13 cellular contexts compared by ENCODE assay signal in the genomic region with DNA sequence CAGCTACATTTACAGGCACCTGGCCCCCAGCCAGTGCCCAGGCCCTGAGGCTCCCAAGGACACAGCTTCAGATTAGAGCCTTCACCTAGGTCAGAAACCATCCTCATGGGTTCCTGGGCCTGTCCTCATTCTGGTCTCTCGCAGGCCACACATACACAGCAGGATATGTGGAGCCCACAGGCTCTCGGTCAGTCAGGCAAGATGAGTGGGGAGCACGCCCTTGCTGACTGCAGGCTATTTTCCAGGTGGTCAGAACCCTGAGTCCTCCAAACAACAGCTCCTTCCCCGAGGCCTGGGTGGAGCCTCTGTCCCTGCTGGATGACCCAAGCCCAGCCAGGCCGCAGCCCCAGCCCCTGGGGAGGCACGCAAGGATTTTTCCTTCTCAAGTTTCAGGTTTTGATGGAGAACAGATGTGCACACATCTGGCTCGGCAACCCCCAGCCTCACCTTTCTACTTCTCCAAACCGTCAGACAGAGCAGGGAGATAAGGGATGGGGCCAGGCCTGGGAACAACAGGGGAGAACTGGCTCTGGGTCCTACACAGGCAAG. TPM values are rescaled to one million over a fixed set of nuclear protein-coding genes. Genes with fewer than 3 reads are reported as not detected.
A peak's percentile ranks its signal among the peaks of the same experiment; 100 is the strongest.
DNase-seq lines count a peak whose midpoint lies in the region; ATAC-seq and TF ChIP-seq lines count a peak whose summit lies in the region.
"Had no signal": no experiment of that assay in that cellular context is flagged by ENCODE, and none has a peak within 500 bp of the region (broad histone marks: within the 10 kb centered on the region; RNA-seq: fewer than 3 reads in every experiment).

No MANE protein-coding gene starts in this region.

- intact Hi-C loops in adrenal gland (cut with DNase I) = no loop called here

- H3K4me1 ChIP-seq in adrenal gland (replicated peaks in 1 of 2) = peaks cover 8 to 16% of the 10 kb centered on the region in 2 donors

- peaks cover 7% of the 10 kb centered on the region for H3K27me3 Mint-ChIP-seq in stimulated activated naive CD8-positive, alpha-beta T cell treated with anti-CD3 and anti-CD28 coated beads, Interleukin-15, amount 100 ng/mL, for 72 hours
- H3K27me3 Mint-ChIP-seq in brain = peaks cover 3% of the 10 kb centered on the region

- no peaks in the 10 kb centered on the region for H3K9me3 ChIP-seq in adrenal gland (replicated peaks in 1 of 3)
- H3K9me3 ChIP-seq: stomach had no signal

- H3K4me1 Mint-ChIP-seq in stimulated activated naive CD8-positive, alpha-beta T cell treated with anti-CD3 and anti-CD28 coated beads, Interleukin-15, amount 100 ng/mL, for 72 hours = peaks cover 33% of the 10 kb centered on the region
- H3K4me1 Mint-ChIP-seq in brain = peaks cover 71% of the 10 kb centered on the region

- no peak for TF ChIP-seq POLR2A in adrenal gland (IDR thresholded peaks at IDR 0.05)

- H3K27ac Mint-ChIP-seq in stimulated activated naive CD8-positive, alpha-beta T cell treated with anti-CD3 and anti-CD28 coated beads, Interleukin-15, amount 100 ng/mL, for 72 hours = peak overlapping the region in 1 of 2 donors; percentile 68
- H3K27ac Mint-ChIP-seq in brain = peak overlapping the region; percentile 69 to 96 (median 80)
- H3K27ac Mint-ChIP-seq: natural killer cell treated with Interleukin-12 subunit alpha and Interleukin-12 subunit beta and Interleukin-15 and Interleukin-18, amount 100 ng/mL, for 72 hours had no signal

- no peaks in the 10 kb centered on the region for H3K36me3 ChIP-seq in adrenal gland (replicated peaks in 1 of 2)
- H3K36me3 ChIP-seq: stomach had no signal

- H3K27me3 ChIP-seq in adrenal gland = no peaks in the 10 kb centered on the region

- no peaks in the 10 kb centered on the region for H3K9me3 Mint-ChIP-seq in stimulated activated naive CD8-positive, alpha-beta T cell treated with anti-CD3 and anti-CD28 coated beads, Interleukin-15, amount 100 ng/mL, for 72 hours
- H3K9me3 Mint-ChIP-seq in brain = no peaks in the 10 kb centered on the region
- H3K9me3 Mint-ChIP-seq: natural killer cell treated with Interleukin-12 subunit alpha and Interleukin-12 subunit beta and Interleukin-15 and Interleukin-18, amount 100 ng/mL, for 72 hours had no signal

- peak overlapping the region in 2 of 5 donors; percentile 44 to 61 for H3K27ac ChIP-seq in adrenal gland
- H3K27ac ChIP-seq: C4-2B had no signal

- TF ChIP-seq CTCF in brain (conservative IDR thresholded peaks at IDR 0.05) (no peak), adrenal gland (IDR thresholded peaks at IDR 0.05) (no peak)

- 72 to 91% (median 82%) methylated on average over 5 to 8 of the region's 8 CpGs for WGBS in adrenal gland, 4 donors

- no peaks in the 10 kb centered on the region for H3K36me3 Mint-ChIP-seq in brain
- H3K36me3 Mint-ChIP-seq: natural killer cell treated with Interleukin-12 subunit alpha and Interleukin-12 subunit beta and Interleukin-15 and Interleukin-18, amount 100 ng/mL, for 72 hours had no signal

- no peak overlapping the region for H3K4me3 Mint-ChIP-seq in stimulated activated naive CD8-positive, alpha-beta T cell treated with anti-CD3 and anti-CD28 coated beads, Interleukin-15, amount 100 ng/mL, for 72 hours
- H3K4me3 Mint-ChIP-seq in brain = peak overlapping the region in 4 of 5 experiments; percentile 30 to 82 (median 76)
- H3K4me3 Mint-ChIP-seq: natural killer cell treated with Interleukin-12 subunit alpha and Interleukin-12 subunit beta and Interleukin-15 and Interleukin-18, amount 100 ng/mL, for 72 hours had no signal

- no peak for DNase-seq in stimulated activated naive CD8-positive, alpha-beta T cell treated with anti-CD3 and anti-CD28 coated beads, Interleukin-15, amount 100 ng/mL, for 72 hours
- DNase-seq in stimulated activated naive CD8-positive, alpha-beta T cell treated with anti-CD3 and anti-CD28 coated beads, Interleukin-15, Interleukin-2, amounts not matched to agents 100 U/mL and 50 U/mL, for 24 hours = no peak
- DNase-seq in left kidney (ENCODE audit: low read depth, low spot score) (peak; percentile 76), adrenal gland (no peak), nucleus accumbens (lab: John Stamatoyannopoulos, UW) (no peak)
- no peak for DNase-seq in activated CD8-positive, alpha-beta memory T cell treated with anti-CD3 and anti-CD28 coated beads, Interleukin-2, amount 50 U/mL, for 4 hours
- DNase-seq: stimulated activated CD4-positive, alpha-beta T cell treated with anti-CD3 and anti-CD28 coated beads, Interleukin-1b, Interleukin-23, amount 100 ng/mL, for 48 hours; stomach had no signal

- peak; percentile 2 for ATAC-seq in stimulated activated naive CD8-positive, alpha-beta T cell treated with anti-CD3 and anti-CD28 coated beads, Interleukin-15, amount 100 ng/mL, for 72 hours
- no peak for ATAC-seq in stimulated activated naive CD8-positive, alpha-beta T cell treated with anti-CD3 and anti-CD28 coated beads, Interleukin-15, Interleukin-2, amounts not matched to agents 100 U/mL and 50 U/mL, for 24 hours
- no peak for ATAC-seq in GM21367 (IDR thresholded peaks at IDR 0.05; ENCODE audit: unreplicated experiment)
- ATAC-seq: natural killer cell treated with Interleukin-12 subunit alpha and Interleukin-12 subunit beta and Interleukin-15 and Interleukin-18, amount 100 ng/mL, for 72 hours had no signal

- no peak overlapping the region for H3K4me3 ChIP-seq in adrenal gland
- H3K4me3 ChIP-seq: stomach had no signal

RNA-seq across cellular contexts. Expression of gene STRA6, which starts 1.6 kb away (rescaled TPM):
- 1.1 TPM for polyA plus RNA-seq in brain (ENCODE audit: insufficient read depth, low read depth, low replicate concordance)
- 1 to 10 TPM in 4 of 8 donors, under 1 TPM in 2, not detected in 2; 0.22 to 4.5 (median 2.2) TPM for total RNA-seq in adrenal gland
- polyA plus RNA-seq in adrenal gland = 10 to 100 TPM in 1 of 3 donors, 1 to 10 TPM in 2; 1.2 to 11.7 (median 9.4) TPM
- total RNA-seq: natural killer cell treated with Interleukin-12 subunit alpha and Interleukin-12 subunit beta and Interleukin-15 and Interleukin-18, amount 100 ng/mL, for 72 hours; OCI-LY7 had no signal

RNA-seq across cellular contexts. Expression of gene ISLR, which starts 27.4 kb away (rescaled TPM):
- polyA plus RNA-seq in brain (ENCODE audit: insufficient read depth, low read depth, low replicate concordance) = 13.7 TPM
- 10 to 100 TPM in 7 of 8 donors, 1 to 10 TPM in 1; 7.9 to 63.4 (median 35.2) TPM for total RNA-seq in adrenal gland
- 10 to 100 TPM in 2 of 3 donors, 1 to 10 TPM in 1; 6.1 to 26.3 (median 19.2) TPM for polyA plus RNA-seq in adrenal gland
- total RNA-seq: natural killer cell treated with Interleukin-12 subunit alpha and Interleukin-12 subunit beta and Interleukin-15 and Interleukin-18, amount 100 ng/mL, for 72 hours; OCI-LY7 had no signal

RNA-seq across cellular contexts. Expression of gene CCDC33, which starts 35.2 kb away (rescaled TPM):
- polyA plus RNA-seq in brain (ENCODE audit: insufficient read depth, low read depth, low replicate concordance) (0.46 TPM), adrenal gland (under 1 TPM; 0.30 to 0.48 (median 0.42) TPM)
- total RNA-seq in adrenal gland = under 1 TPM in 5 of 8 donors, not detected in 3; 0.11 to 0.63 (median 0.16) TPM
- total RNA-seq: natural killer cell treated with Interleukin-12 subunit alpha and Interleukin-12 subunit beta and Interleukin-15 and Interleukin-18, amount 100 ng/mL, for 72 hours; OCI-LY7 had no signal
- polyA plus RNA-seq: stomach had no signal

Comparison
In these comparisons a context has a peak if more than half of its experiments do, and no peak if none do; other contexts are left out.
1. H3K4me3 Mint-ChIP-seq: peak in brain (4 of 5); none in stimulated activated naive CD8-positive, alpha-beta T cell treated with anti-CD3 and anti-CD28 coated beads, Interleukin-15, amount 100 ng/mL, for 72 hours (0 of 2).